Comparison of ENCODE assay signal across 7 cellular contexts in genomic region chr15:22838292-22839042, GRCh38. TPM values are rescaled to one million over a fixed set of nuclear protein-coding genes. Genes with fewer than 3 reads are reported as not detected.
DNase-seq lines count a peak whose midpoint lies in the region; ATAC-seq and TF ChIP-seq lines count a peak whose summit lies in the region.

NIPA2 (plus strand) TSS chr15:22838666; CDS start chr15:22851732, 13,066 bp downstream.

- DNase-seq in NCI-H2081 (lab: John Stamatoyannopoulos, UW), result peak; percentile 98 to 99
- peak; percentile 98 for DNase-seq in T1000 (lab: John Stamatoyannopoulos, UW)
- DNase-seq in astrocyte of the hippocampus (ENCODE audit: low read depth, low spot score), result peak; percentile 100
- peak; percentile 99 for DNase-seq in hepatocyte (ENCODE audit: low spot score)
- peak; percentile 99 for DNase-seq in retina

- H4K20me1 ChIP-seq in hepatocyte (ENCODE audit: insufficient read depth, poor library complexity, severe bottlenecking), result peaks cover 14% of the 10 kb centered on the region

- H3K79me2 ChIP-seq in hepatocyte, result peaks cover 46% of the 10 kb centered on the region

- no peaks in the 10 kb centered on the region for H3K9me2 ChIP-seq in hepatocyte (replicated peaks; ENCODE audit: insufficient read depth)

- peak; percentile 54 for ATAC-seq in GM18508 (IDR thresholded peaks at IDR 0.05; ENCODE audit: insufficient read depth, unreplicated experiment)
- peak; percentile 82 for ATAC-seq in HG03025 (IDR thresholded peaks at IDR 0.05; ENCODE audit: low FRiP score, unreplicated experiment)

- H2AFZ ChIP-seq in hepatocyte, result peak within 1 kb of the TSS; percentile 74

- H3K4me3 ChIP-seq in hepatocyte, result peak within 1 kb of the TSS; percentile 63

- H3K4me1 ChIP-seq in hepatocyte (ENCODE audit: insufficient read depth), result peaks cover 8% of the 10 kb centered on the region

- under 1% methylated on average over 79 of the region's 83 CpGs for WGBS in hepatocyte (ENCODE audit: low lambda C conversion rate, missing lambda C conversion rate)

- no peaks in the 10 kb centered on the region for H3K9me3 ChIP-seq in hepatocyte (ENCODE audit: low read depth)

- no peaks in the 10 kb centered on the region for H3K36me3 ChIP-seq in hepatocyte (replicated peaks; ENCODE audit: insufficient read depth, low read depth)

- TF ChIP-seq CTCF in hepatocyte (IDR thresholded peaks at IDR 0.05; ENCODE audit: poor library complexity), result no peak

- H3K27me3 ChIP-seq in hepatocyte, result no peaks in the 10 kb centered on the region

- peak within 1 kb of the TSS; percentile 96 for H3K27ac ChIP-seq in hepatocyte

- peak within 1 kb of the TSS; percentile 82 for H3K4me2 ChIP-seq in hepatocyte

RNA-seq across cellular contexts. Expression of gene NIPA2, which starts in this region (rescaled TPM):
- total RNA-seq in hepatocyte, result 77.2 and 79.1 TPM in 2 replicates
- polyA plus RNA-seq in hepatocyte, result 48.7 and 52.7 TPM in 2 replicates

Comparison
In these comparisons a context has a peak if more than half of its experiments do, and no peak if none do; other contexts are left out.
1. Peak in every context shown above with its lines: DNase-seq, ATAC-seq, H3K4me3 ChIP-seq and H3K27ac ChIP-seq.